ENCODE assay signal across 1 cellular context in the genomic region with DNA sequence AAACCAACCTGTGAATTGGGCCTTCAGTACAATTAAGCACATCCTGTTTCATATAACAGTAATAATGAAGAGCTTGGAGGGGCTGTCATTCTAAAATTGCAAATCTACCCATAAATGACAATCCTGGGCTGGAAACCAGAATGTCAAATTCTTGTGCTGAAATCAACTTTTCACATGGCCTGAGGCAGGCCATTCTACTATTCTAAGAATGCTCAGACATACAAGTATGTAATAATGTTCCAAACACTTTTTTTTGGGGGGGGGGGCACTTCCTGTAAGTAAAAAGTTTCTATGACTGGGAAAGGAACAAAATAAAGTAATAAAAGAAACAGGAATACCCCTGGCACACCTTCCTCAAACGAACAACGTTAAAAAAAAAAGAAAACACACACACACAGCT.
TF ChIP-seq lines count a peak whose summit lies in the region.

No MANE protein-coding gene starts in this region.

TF ChIP-seq in HepG2, 621 proteins besides CTCF, POLR2A, EP300 and RAD21:
- TF ChIP-seq ZNF337 (CRISPR knock-in tag; IDR thresholded peaks at IDR 0.05; ENCODE audit: borderline replicate concordance, low read depth), result no peak
- TF ChIP-seq YEATS2 (CRISPR knock-in tag; IDR thresholded peaks at IDR 0.05; ENCODE audit: borderline replicate concordance), result no peak
- TF ChIP-seq CBFB (CRISPR knock-in tag; IDR thresholded peaks at IDR 0.05), result no peak
- TF ChIP-seq TBL1XR1 (IDR thresholded peaks at IDR 0.05; ENCODE audit: borderline replicate concordance, low read length, partially characterized antibody), result no peak
- TF ChIP-seq, protein P1, sequence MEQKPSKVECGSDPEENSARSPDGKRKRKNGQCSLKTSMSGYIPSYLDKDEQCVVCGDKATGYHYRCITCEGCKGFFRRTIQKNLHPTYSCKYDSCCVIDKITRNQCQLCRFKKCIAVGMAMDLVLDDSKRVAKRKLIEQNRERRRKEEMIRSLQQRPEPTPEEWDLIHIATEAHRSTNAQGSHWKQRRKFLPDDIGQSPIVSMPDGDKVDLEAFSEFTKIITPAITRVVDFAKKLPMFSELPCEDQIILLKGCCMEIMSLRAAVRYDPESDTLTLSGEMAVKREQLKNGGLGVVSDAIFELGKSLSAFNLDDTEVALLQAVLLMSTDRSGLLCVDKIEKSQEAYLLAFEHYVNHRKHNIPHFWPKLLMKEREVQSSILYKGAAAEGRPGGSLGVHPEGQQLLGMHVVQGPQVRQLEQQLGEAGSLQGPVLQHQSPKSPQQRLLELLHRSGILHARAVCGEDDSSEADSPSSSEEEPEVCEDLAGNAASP (CRISPR knock-in tag; IDR thresholded peaks at IDR 0.05; ENCODE audit: borderline replicate concordance), result no peak
